ENCODE assay signal across 14 cellular contexts in the genomic region with DNA sequence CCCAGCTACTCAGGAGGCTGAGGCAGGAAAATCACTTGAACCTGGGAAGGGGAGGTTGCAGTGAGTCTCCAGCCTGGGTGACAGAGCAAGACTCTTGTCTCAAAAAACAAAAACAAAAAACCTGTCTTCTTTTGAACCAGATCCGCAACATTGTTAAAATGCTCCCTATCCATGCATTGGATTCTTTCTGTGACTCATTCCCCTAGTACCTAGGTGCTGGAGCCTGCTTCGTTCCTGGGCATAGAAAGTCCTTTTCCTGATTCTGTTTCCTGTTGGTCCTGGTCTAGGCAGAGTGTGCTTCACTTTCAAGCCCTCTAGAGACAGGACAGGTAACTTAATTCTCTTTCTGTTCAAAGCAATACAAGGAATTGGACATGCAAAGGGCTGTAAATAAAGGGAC. TPM values are rescaled to one million over a fixed set of nuclear protein-coding genes. Genes with fewer than 3 reads are reported as not detected.
A peak's percentile ranks its signal among the peaks of the same experiment; 100 is the strongest.
DNase-seq lines count a peak whose midpoint lies in the region; TF ChIP-seq lines count a peak whose summit lies in the region.
"Had no signal": no experiment of that assay in that cellular context is flagged by ENCODE, and none has a peak within 500 bp of the region (broad histone marks: within the 10 kb centered on the region; RNA-seq: fewer than 3 reads in every experiment).

No MANE protein-coding gene starts in this region.

- peak overlapping the region; percentile 35 for H3K27ac Mint-ChIP-seq in MCF 10A (ENCODE audit: low read depth, unreplicated experiment)
- H3K27ac Mint-ChIP-seq: activated CD8-positive, alpha-beta T cell treated with anti-CD3 and anti-CD28 coated beads for 36 hours; CD4-positive, alpha-beta T cell; natural killer cell; stimulated activated memory B cell treated with anti-CD40 and anti-IgM and Interleukin-4, amounts not matched to agents 10 μg/mL and 1 μg/mL and 100 μg/mL, for 72 hours had no signal

- peaks cover 32% of the 10 kb centered on the region for H3K4me1 Mint-ChIP-seq in MCF 10A (ENCODE audit: insufficient read depth, unreplicated experiment)

- intact Hi-C loops in MCF 10A (cut with micrococcal nuclease), result no loop called here

- no peaks in the 10 kb centered on the region for H3K9me3 Mint-ChIP-seq in MCF 10A (ENCODE audit: unreplicated experiment)
- H3K9me3 Mint-ChIP-seq: activated CD8-positive, alpha-beta T cell treated with anti-CD3 and anti-CD28 coated beads for 36 hours; CD4-positive, alpha-beta T cell; natural killer cell; stimulated activated memory B cell treated with anti-CD40 and anti-IgM and Interleukin-4, amounts not matched to agents 10 μg/mL and 1 μg/mL and 100 μg/mL, for 72 hours had no signal

- no peak overlapping the region for H3K4me3 ChIP-seq in kidney epithelial cell (ENCODE audit: low read depth, low read length)

- no peaks in the 10 kb centered on the region for H3K27me3 Mint-ChIP-seq in MCF 10A (ENCODE audit: insufficient read depth, unreplicated experiment)
- H3K27me3 Mint-ChIP-seq: stimulated activated memory B cell treated with anti-CD40 and anti-IgM and Interleukin-4, amounts not matched to agents 10 μg/mL and 1 μg/mL and 100 μg/mL, for 72 hours had no signal

- TF ChIP-seq CTCF in MCF 10A (IDR thresholded peaks at IDR 0.05; ENCODE audit: unreplicated experiment), result no peak
- no peak for TF ChIP-seq CTCF in kidney epithelial cell (IDR thresholded peaks at IDR 0.05; ENCODE audit: insufficient read depth, low read length, poor library complexity, severe bottlenecking)

- H3K36me3 ChIP-seq in kidney epithelial cell (ENCODE audit: control insufficient read depth, insufficient read depth, low read length), result no peaks in the 10 kb centered on the region

- DNase-seq in SIG-M5 treated with dmso at 0.1 percent for 504 hours (lab: John Stamatoyannopoulos, UW; ENCODE audit: unreplicated experiment), result peak; percentile 16
- DNase-seq in SIG-M5 (lab: John Stamatoyannopoulos, UW), result no peak
- no peak for DNase-seq in MCF 10A (ENCODE audit: unreplicated experiment)
- peak; percentile 9 for DNase-seq in kidney epithelial cell (ENCODE audit: low read depth)
- DNase-seq in NCI-H446 treated with DMSO at 0.1 percent for 48 hours (lab: John Stamatoyannopoulos, UW), result no peak
- no peak for DNase-seq in HEK293T (ENCODE audit: extremely low spot score)
- no peak for DNase-seq in stimulated activated naive CD4-positive, alpha-beta T cell treated with Interleukin-2 at 50 U/mL for 16 hours (lab: John Stamatoyannopoulos, UW)
- DNase-seq: activated CD8-positive, alpha-beta T cell treated with anti-CD3 and anti-CD28 coated beads for 36 hours; CD4-positive, alpha-beta T cell; effector memory CD4-positive, alpha-beta T cell; MM.1S; natural killer cell had no signal

- H3K4me3 Mint-ChIP-seq in MCF 10A (ENCODE audit: unreplicated experiment), result no peak overlapping the region
- H3K4me3 Mint-ChIP-seq: activated CD8-positive, alpha-beta T cell treated with anti-CD3 and anti-CD28 coated beads for 36 hours; CD4-positive, alpha-beta T cell; natural killer cell; stimulated activated memory B cell treated with anti-CD40 and anti-IgM and Interleukin-4, amounts not matched to agents 10 μg/mL and 1 μg/mL and 100 μg/mL, for 72 hours had no signal

- BruUV-seq in MCF 10A (replicated peaks; lab: Mats Ljungman, UMichigan), result no TSS peak

- no peaks in the 10 kb centered on the region for H3K27me3 ChIP-seq in kidney epithelial cell (ENCODE audit: control insufficient read depth, insufficient read depth, low read length)

- POLR2A ChIA-PET in MCF 10A (lab: Yijun Ruan, JAX), result no interaction called here
- POLR2A ChIA-PET in HEK293T (lab: Yijun Ruan, JAX), result no interaction called here

- H3K36me3 Mint-ChIP-seq in MCF 10A (ENCODE audit: insufficient read depth, unreplicated experiment), result peaks cover 8% of the 10 kb centered on the region
- H3K36me3 Mint-ChIP-seq: natural killer cell had no signal

- CTCF ChIA-PET in MCF 10A (lab: Yijun Ruan, JAX) (interaction anchor here (0.6 kb wide), 1 partner anchor 392 kb away, joined by 4 read pairs; no protein-coding TSS in a partner anchor), HEK293T (lab: Yijun Ruan, JAX) (interaction anchor here (0.6 kb wide), 1 partner anchor 1648 kb away, joined by 3 read pairs; no protein-coding TSS in a partner anchor)

- H3K27ac ChIP-seq in temporal lobe (ENCODE audit: low read depth, low read length), result peak overlapping the region; percentile 11

TF ChIP-seq in HEK293T, 16 proteins besides CTCF, POLR2A, EP300 and RAD21:
- TF ChIP-seq FOXK2 (IDR thresholded peaks at IDR 0.05) (no peak), TARDBP (IDR thresholded peaks at IDR 0.05) (no peak), SP1 (IDR thresholded peaks at IDR 0.05) (no peak), LEF1 (IDR thresholded peaks at IDR 0.05; ENCODE audit: borderline replicate concordance) (no peak), ZNF384 (IDR thresholded peaks at IDR 0.05) (no peak), FOXA1 (IDR thresholded peaks at IDR 0.05) (no peak), CTBP1 (IDR thresholded peaks at IDR 0.05; ENCODE audit: borderline replicate concordance) (no peak), ARNT (IDR thresholded peaks at IDR 0.05) (no peak), BHLHE40 (IDR thresholded peaks at IDR 0.05; ENCODE audit: borderline replicate concordance) (no peak), FOXM1 (IDR thresholded peaks at IDR 0.05; ENCODE audit: borderline replicate concordance) (no peak), NFRKB (IDR thresholded peaks at IDR 0.05) (no peak), SUZ12 (IDR thresholded peaks at IDR 0.05) (no peak)
- TF ChIP-seq, protein P1, sequence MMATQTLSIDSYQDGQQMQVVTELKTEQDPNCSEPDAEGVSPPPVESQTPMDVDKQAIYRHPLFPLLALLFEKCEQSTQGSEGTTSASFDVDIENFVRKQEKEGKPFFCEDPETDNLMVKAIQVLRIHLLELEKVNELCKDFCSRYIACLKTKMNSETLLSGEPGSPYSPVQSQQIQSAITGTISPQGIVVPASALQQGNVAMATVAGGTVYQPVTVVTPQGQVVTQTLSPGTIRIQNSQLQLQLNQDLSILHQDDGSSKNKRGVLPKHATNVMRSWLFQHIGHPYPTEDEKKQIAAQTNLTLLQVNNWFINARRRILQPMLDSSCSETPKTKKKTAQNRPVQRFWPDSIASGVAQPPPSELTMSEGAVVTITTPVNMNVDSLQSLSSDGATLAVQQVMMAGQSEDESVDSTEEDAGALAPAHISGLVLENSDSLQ (IDR thresholded peaks at IDR 0.05), result no peak
TF ChIP-seq in HEK293T: peak in this region for 0.

RNA-seq across cellular contexts. Expression of gene EPN2, which starts 5.2 kb away (rescaled TPM):
- total RNA-seq in MCF 10A (2022) (35.1 and 36.8 TPM in 2 replicates), kidney epithelial cell (13.7 and 18.8 TPM in 2 replicates), temporal lobe (44.7 TPM)

Comparison
In these comparisons a context has a peak if more than half of its experiments do, and no peak if none do; other contexts are left out.
1. DNase-seq: peak in SIG-M5 treated with dmso at 0.1 percent for 504 hours (single experiment) and kidney epithelial cell (single experiment); none in SIG-M5 (single experiment), MCF 10A (single experiment), NCI-H446 treated with DMSO at 0.1 percent for 48 hours (single experiment), HEK293T (single experiment) and stimulated activated naive CD4-positive, alpha-beta T cell treated with Interleukin-2 at 50 U/mL for 16 hours (single experiment).